In genomic region chr10:5303504-5303903, GRCh38 we compare ENCODE assay signal across 34 cellular contexts.
"Had no signal": no experiment of that assay in that cellular context is flagged by ENCODE, and none has a peak within 500 bp of the region (broad histone marks: within the 10 kb centered on the region; RNA-seq: fewer than 3 reads in every experiment).

No MANE protein-coding gene starts in this region.

- H3K36me3 ChIP-seq: MG63 had no signal

- H3K27me3 ChIP-seq: MG63 had no signal

- H3K4me3 ChIP-seq: MG63 had no signal

- DNase-seq: Karpas-422, Kasumi-1, MG63, MM.1S, MV-4-11, NCI-H1048, NCI-H1092, NCI-H1092 treated with DMSO at 0.1 percent for 48 hours, NCI-H1105, NCI-H1105 treated with DMSO at 0.1 percent for 48 hours, NCI-H1417, NCI-H1417 treated with DMSO at 0.1 percent for 48 hours, NCI-H1436, NCI-H1436 treated with DMSO at 0.1 percent for 48 hours, NCI-H146, NCI-H1694, NCI-H1694 treated with DMSO at 0.1 percent for 48 hours, NCI-H187, NCI-H187 treated with DMSO at 0.1 percent for 48 hours, NCI-H1930, NCI-H2029, NCI-H2029 treated with DMSO at 0.1 percent for 48 hours, NCI-H2081, NCI-H2081 treated with DMSO at 0.1 percent for 48 hours, NCI-H2107, NCI-H2171, NCI-H2171 treated with DMSO at 0.1 percent for 48 hours, NCI-H2227 treated with DMSO at 0.1 percent for 48 hours, NCI-H226, NCI-H345, NCI-H446, NCI-H446 treated with DMSO at 0.1 percent for 48 hours, NCI-H510A, NCI-H510A treated with DMSO at 0.1 percent for 48 hours had no signal
